15 cellular contexts compared by ENCODE assay signal in the genomic region with DNA sequence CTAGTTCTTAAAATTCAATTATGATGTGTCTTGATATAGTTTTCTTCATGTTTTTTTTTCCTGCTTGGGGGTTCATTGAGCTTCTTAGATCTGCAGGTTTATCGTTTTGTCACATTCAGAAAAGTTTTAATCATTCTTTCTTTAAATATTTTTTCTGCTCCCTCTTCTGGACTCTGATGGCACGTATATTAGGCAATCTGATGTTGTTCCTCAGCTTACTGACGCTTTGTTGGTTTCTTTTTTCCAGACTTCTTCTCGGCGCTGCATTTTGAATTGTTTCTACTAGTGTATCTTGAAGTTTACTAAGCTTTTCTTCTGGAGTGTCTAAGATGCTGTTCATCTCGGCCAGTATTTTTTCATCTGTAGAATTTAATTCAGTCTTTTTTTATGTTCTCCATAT. TPM values are rescaled to one million over a fixed set of nuclear protein-coding genes. Genes with fewer than 3 reads are reported as not detected.
"Had no signal": no experiment of that assay in that cellular context is flagged by ENCODE, and none has a peak within 500 bp of the region (broad histone marks: within the 10 kb centered on the region; RNA-seq: fewer than 3 reads in every experiment).

No MANE protein-coding gene starts in this region.

- H3K4me3 Mint-ChIP-seq: immature natural killer cell; nephron; stimulated activated naive CD8-positive, alpha-beta T cell treated with anti-CD3 and anti-CD28 coated beads, Interleukin-15, Interleukin-2, amounts not matched to agents 100 ng/mL and 50 ng/mL, for 24 hours had no signal

- H3K4me1 Mint-ChIP-seq: immature natural killer cell, nephron had no signal

- ATAC-seq: right cardiac atrium had no signal

- H3K36me3 Mint-ChIP-seq: immature natural killer cell had no signal

- H3K4me3 ChIP-seq: cardiac muscle cell, prostate gland, upper lobe of left lung had no signal

- DNase-seq: activated CD4-positive, CD25-positive, alpha-beta regulatory T cell treated with anti-CD3 and anti-CD28 coated beads, Interleukin-2, amount 50 U/mL, for 72 hours; activated naive CD4-positive, alpha-beta T cell treated with Interleukin-2 at 50 U/mL for 16 hours; activated T-cell treated with anti-CD3 and anti-CD28 coated beads for 4 hours; foreskin melanocyte; immature natural killer cell; nucleus accumbens; right cardiac atrium; small intestine; T-helper 1 cell; T1000 had no signal

- H3K27ac Mint-ChIP-seq: immature natural killer cell; nephron; stimulated activated naive CD8-positive, alpha-beta T cell treated with anti-CD3 and anti-CD28 coated beads, Interleukin-15, Interleukin-2, amounts not matched to agents 100 ng/mL and 50 ng/mL, for 24 hours had no signal

- H3K36me3 ChIP-seq: cardiac muscle cell, prostate gland, upper lobe of left lung had no signal

- H3K9me3 ChIP-seq: prostate gland, upper lobe of left lung had no signal

- H3K27ac ChIP-seq: cardiac muscle cell, prostate gland had no signal

- H3K27me3 ChIP-seq: cardiac muscle cell, upper lobe of left lung had no signal

- H3K4me1 ChIP-seq: prostate gland, upper lobe of left lung had no signal

- H3K9me3 Mint-ChIP-seq: stimulated activated naive CD8-positive, alpha-beta T cell treated with anti-CD3 and anti-CD28 coated beads, Interleukin-15, Interleukin-2, amounts not matched to agents 100 ng/mL and 50 ng/mL, for 24 hours had no signal

RNA-seq across cellular contexts. Expression of gene FMOD, which starts 44.8 kb away (rescaled TPM):
- polyA plus RNA-seq: immature natural killer cell had no signal
